1 cellular context compared by ENCODE assay signal in the genomic region with DNA sequence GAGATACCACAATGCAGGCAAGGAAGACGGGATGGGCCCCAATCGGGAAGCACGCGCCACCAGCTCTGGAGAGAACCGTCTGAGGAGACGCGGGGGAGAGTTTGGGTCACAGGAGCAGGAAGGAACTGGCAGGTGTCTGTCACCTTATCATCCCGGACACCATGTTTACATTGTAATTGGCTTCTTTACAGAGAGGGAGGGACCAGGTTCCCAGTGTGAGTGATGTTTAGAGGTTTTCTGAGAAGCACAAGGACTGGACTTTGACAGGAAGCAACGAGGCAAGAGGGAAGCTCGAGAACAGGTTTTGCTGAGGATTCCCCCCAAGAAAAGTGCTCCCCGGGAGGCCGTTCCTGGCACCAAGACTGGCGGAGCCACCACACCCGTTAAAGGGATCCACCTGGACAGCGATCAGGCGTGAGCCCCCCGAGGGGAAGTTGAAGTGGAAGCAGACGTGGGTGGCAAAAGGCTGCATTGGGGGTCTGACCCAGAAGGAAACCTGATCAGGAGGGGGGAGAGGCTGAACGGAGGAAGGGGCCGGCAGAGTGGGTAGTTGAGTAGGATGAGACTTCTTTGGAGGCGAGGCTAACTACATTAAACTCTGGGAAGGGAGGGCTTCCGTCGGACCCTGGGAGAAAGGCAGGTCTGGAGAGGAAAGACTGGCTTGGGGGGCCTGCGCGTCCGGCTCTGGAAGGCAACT.
A peak's percentile ranks its signal among the peaks of the same experiment; 100 is the strongest.
TF ChIP-seq lines count a peak whose summit lies in the region.

No MANE protein-coding gene starts in this region.

TF ChIP-seq in GM12878, 131 proteins besides CTCF, POLR2A, EP300 and RAD21 (continued from another document and continues in another):
- TF ChIP-seq REST (IDR thresholded peaks at IDR 0.05; ENCODE audit: low read depth, low read length) (no peak), MEF2B (IDR thresholded peaks at IDR 0.05; ENCODE audit: partially characterized antibody, poor library complexity, severe bottlenecking) (no peak), TARDBP (IDR thresholded peaks at IDR 0.05; ENCODE audit: borderline replicate concordance) (no peak), EED (IDR thresholded peaks at IDR 0.05; ENCODE audit: low read depth) (peak; percentile 22; the same call in 1 of the 2 replicates), HSF1 (IDR thresholded peaks at IDR 0.05; ENCODE audit: low read depth, low read length) (no peak), BHLHE40 (IDR thresholded peaks at IDR 0.05; ENCODE audit: borderline replicate concordance in 1 of 2, low read depth in 2 of 2, low read length in 1 of 2) (no peak; a peak in 1 of 4 replicates), ELK1 (IDR thresholded peaks at IDR 0.05; ENCODE audit: low read depth, low read length) (no peak), CHD2 (IDR thresholded peaks at IDR 0.05; ENCODE audit: borderline replicate concordance, low read depth, low read length) (peak; percentile 33; the same call in 1 of the 2 replicates), KDM1A (IDR thresholded peaks at IDR 0.05; ENCODE audit: borderline replicate concordance) (no peak), CHD1 (IDR thresholded peaks at IDR 0.05; ENCODE audit: low read depth, low read length) (no peak), NFXL1 (IDR thresholded peaks at IDR 0.05; ENCODE audit: borderline replicate concordance) (no peak), SIN3A (IDR thresholded peaks at IDR 0.05; ENCODE audit: low read depth, low read length) (0 out of 2 replicates have a peak, but pooled peaks have one; percentile 43), NR2C1 (IDR thresholded peaks at IDR 0.05) (no peak), JUND (IDR thresholded peaks at IDR 0.05; ENCODE audit: low read depth, low read length) (no peak), BMI1 (IDR thresholded peaks at IDR 0.05; ENCODE audit: borderline replicate concordance) (no peak), RELA (IDR thresholded peaks at IDR 0.05; ENCODE audit: borderline replicate concordance, partially characterized antibody) (no peak), TCF12 (IDR thresholded peaks at IDR 0.05; ENCODE audit: low read depth, low read length) (no peak), MYC (IDR thresholded peaks at IDR 0.05; ENCODE audit: insufficient read depth, insufficient read length, insufficient replicate concordance, low read length, severe bottlenecking) (no peak), NR2F1 (conservative IDR thresholded peaks at IDR 0.05) (no peak), CBX5 (IDR thresholded peaks at IDR 0.05; ENCODE audit: low read depth) (no peak), ZZZ3 (IDR thresholded peaks at IDR 0.05; ENCODE audit: control insufficient read depth, insufficient read length, low read depth) (no peak), NFYA (IDR thresholded peaks at IDR 0.05; ENCODE audit: borderline replicate concordance, low read depth, low read length) (no peak), SREBF2 (IDR thresholded peaks at IDR 0.05; ENCODE audit: low read length) (no peak), YY1 (IDR thresholded peaks at IDR 0.05; ENCODE audit: low read depth, low read length) (peak; percentile 72), CBFB (IDR thresholded peaks at IDR 0.05; ENCODE audit: low read depth) (no peak), BACH1 (IDR thresholded peaks at IDR 0.05; ENCODE audit: borderline replicate concordance) (no peak), MAX (IDR thresholded peaks at IDR 0.05; ENCODE audit: low read depth, low read length) (0 out of 2 replicates have a peak, but pooled peaks have one; percentile 26), GABPA (IDR thresholded peaks at IDR 0.05; ENCODE audit: low read depth) (no peak), IKZF1 (conservative IDR thresholded peaks at IDR 0.05) (peak; percentile 50), POLR2AphosphoS2 (IDR thresholded peaks at IDR 0.05; ENCODE audit: low read depth, low read length) (no peak), GATAD2B (conservative IDR thresholded peaks at IDR 0.05; ENCODE audit: low read depth) (no peak), PAX8 (IDR thresholded peaks at IDR 0.05) (no peak), MTA2 (IDR thresholded peaks at IDR 0.05; ENCODE audit: low read depth) (no peak), IRF5 (IDR thresholded peaks at IDR 0.05; ENCODE audit: borderline replicate concordance) (no peak)
- TF ChIP-seq, protein P1, sequence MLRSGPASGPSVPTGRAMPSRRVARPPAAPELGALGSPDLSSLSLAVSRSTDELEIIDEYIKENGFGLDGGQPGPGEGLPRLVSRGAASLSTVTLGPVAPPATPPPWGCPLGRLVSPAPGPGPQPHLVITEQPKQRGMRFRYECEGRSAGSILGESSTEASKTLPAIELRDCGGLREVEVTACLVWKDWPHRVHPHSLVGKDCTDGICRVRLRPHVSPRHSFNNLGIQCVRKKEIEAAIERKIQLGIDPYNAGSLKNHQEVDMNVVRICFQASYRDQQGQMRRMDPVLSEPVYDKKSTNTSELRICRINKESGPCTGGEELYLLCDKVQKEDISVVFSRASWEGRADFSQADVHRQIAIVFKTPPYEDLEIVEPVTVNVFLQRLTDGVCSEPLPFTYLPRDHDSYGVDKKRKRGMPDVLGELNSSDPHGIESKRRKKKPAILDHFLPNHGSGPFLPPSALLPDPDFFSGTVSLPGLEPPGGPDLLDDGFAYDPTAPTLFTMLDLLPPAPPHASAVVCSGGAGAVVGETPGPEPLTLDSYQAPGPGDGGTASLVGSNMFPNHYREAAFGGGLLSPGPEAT (IDR thresholded peaks at IDR 0.05; ENCODE audit: low read depth) = peak; percentile 64; the same call in 1 of the 2 replicates
- TF ChIP-seq, protein P2, sequence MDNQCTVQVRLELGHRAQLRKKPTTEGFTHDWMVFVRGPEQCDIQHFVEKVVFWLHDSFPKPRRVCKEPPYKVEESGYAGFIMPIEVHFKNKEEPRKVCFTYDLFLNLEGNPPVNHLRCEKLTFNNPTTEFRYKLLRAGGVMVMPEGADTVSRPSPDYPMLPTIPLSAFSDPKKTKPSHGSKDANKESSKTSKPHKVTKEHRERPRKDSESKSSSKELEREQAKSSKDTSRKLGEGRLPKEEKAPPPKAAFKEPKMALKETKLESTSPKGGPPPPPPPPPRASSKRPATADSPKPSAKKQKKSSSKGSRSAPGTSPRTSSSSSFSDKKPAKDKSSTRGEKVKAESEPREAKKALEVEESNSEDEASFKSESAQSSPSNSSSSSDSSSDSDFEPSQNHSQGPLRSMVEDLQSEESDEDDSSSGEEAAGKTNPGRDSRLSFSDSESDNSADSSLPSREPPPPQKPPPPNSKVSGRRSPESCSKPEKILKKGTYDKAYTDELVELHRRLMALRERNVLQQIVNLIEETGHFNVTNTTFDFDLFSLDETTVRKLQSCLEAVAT (IDR thresholded peaks at IDR 0.05) = peak; percentile 65; the same call in 1 of the 2 replicates
- TF ChIP-seq, protein P3, sequence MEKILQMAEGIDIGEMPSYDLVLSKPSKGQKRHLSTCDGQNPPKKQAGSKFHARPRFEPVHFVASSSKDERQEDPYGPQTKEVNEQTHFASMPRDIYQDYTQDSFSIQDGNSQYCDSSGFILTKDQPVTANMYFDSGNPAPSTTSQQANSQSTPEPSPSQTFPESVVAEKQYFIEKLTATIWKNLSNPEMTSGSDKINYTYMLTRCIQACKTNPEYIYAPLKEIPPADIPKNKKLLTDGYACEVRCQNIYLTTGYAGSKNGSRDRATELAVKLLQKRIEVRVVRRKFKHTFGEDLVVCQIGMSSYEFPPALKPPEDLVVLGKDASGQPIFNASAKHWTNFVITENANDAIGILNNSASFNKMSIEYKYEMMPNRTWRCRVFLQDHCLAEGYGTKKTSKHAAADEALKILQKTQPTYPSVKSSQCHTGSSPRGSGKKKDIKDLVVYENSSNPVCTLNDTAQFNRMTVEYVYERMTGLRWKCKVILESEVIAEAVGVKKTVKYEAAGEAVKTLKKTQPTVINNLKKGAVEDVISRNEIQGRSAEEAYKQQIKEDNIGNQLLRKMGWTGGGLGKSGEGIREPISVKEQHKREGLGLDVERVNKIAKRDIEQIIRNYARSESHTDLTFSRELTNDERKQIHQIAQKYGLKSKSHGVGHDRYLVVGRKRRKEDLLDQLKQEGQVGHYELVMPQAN (conservative IDR thresholded peaks at IDR 0.05) = peak; percentile 12; the same call in 1 of the 2 replicates
- TF ChIP-seq, protein P4, sequence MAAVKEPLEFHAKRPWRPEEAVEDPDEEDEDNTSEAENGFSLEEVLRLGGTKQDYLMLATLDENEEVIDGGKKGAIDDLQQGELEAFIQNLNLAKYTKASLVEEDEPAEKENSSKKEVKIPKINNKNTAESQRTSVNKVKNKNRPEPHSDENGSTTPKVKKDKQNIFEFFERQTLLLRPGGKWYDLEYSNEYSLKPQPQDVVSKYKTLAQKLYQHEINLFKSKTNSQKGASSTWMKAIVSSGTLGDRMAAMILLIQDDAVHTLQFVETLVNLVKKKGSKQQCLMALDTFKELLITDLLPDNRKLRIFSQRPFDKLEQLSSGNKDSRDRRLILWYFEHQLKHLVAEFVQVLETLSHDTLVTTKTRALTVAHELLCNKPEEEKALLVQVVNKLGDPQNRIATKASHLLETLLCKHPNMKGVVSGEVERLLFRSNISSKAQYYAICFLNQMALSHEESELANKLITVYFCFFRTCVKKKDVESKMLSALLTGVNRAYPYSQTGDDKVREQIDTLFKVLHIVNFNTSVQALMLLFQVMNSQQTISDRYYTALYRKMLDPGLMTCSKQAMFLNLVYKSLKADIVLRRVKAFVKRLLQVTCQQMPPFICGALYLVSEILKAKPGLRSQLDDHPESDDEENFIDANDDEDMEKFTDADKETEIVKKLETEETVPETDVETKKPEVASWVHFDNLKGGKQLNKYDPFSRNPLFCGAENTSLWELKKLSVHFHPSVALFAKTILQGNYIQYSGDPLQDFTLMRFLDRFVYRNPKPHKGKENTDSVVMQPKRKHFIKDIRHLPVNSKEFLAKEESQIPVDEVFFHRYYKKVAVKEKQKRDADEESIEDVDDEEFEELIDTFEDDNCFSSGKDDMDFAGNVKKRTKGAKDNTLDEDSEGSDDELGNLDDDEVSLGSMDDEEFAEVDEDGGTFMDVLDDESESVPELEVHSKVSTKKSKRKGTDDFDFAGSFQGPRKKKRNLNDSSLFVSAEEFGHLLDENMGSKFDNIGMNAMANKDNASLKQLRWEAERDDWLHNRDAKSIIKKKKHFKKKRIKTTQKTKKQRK (IDR thresholded peaks at IDR 0.05; ENCODE audit: low read depth, low read length) = no peak
